ENCODE assay signal across 8 cellular contexts in genomic region chr1:236394016-236394481, GRCh38. TPM values are rescaled to one million over a fixed set of nuclear protein-coding genes. Genes with fewer than 3 reads are reported as not detected.
DNase-seq lines count a peak whose midpoint lies in the region; ATAC-seq and TF ChIP-seq lines count a peak whose summit lies in the region.

Gene EDARADD (plus strand): TSS chr1:236394286. CDS start chr1:236394445, 159 bp downstream.

- H3K36me3 ChIP-seq in esophagus squamous epithelium (no peaks in the 10 kb centered on the region), sigmoid colon (no peaks in the 10 kb centered on the region)

- 28 to 37% methylated on average over 7 of the region's 7 CpGs for WGBS in esophagus squamous epithelium, 2 donors
- 60 to 77% methylated on average over 7 of the region's 7 CpGs for WGBS in sigmoid colon, 2 donors

- H3K9me3 ChIP-seq in esophagus squamous epithelium (no peaks in the 10 kb centered on the region), sigmoid colon (no peaks in the 10 kb centered on the region)

- intact Hi-C loops in esophagus squamous epithelium (cut with DNase I) (no loop called here), sigmoid colon (cut with DNase I) (no loop called here)

- no peak for TF ChIP-seq POLR2A in esophagus squamous epithelium (IDR thresholded peaks at IDR 0.05)
- TF ChIP-seq POLR2A in sigmoid colon (IDR thresholded peaks at IDR 0.05): no peak

- H3K4me1 ChIP-seq in esophagus squamous epithelium: peaks cover 0 to 51% (median 2%) of the 10 kb centered on the region in 3 donors
- peaks cover 0 to 19% (median 14%) of the 10 kb centered on the region in 4 donors for H3K4me1 ChIP-seq in sigmoid colon

- ATAC-seq in HG03439 (IDR thresholded peaks at IDR 0.05; ENCODE audit: unreplicated experiment): no peak

- H3K4me3 ChIP-seq in GM12865 (ENCODE audit: low read depth, low read length): peak within 1 kb of the TSS; percentile 69
- peak within 1 kb of the TSS; percentile 76 to 84 (median 79) for H3K4me3 ChIP-seq in esophagus squamous epithelium
- peak within 1 kb of the TSS; percentile 34 to 62 (median 50) for H3K4me3 ChIP-seq in sigmoid colon

- peak within 1 kb of the TSS; percentile 75 to 88 (median 85) for H3K27ac ChIP-seq in esophagus squamous epithelium
- no peak within 1 kb of the TSS for H3K27ac ChIP-seq in sigmoid colon

- TF ChIP-seq EP300 in sigmoid colon (IDR thresholded peaks at IDR 0.05): no peak

- H3K27me3 ChIP-seq in esophagus squamous epithelium: peaks cover 0 to 41% (median 0%) of the 10 kb centered on the region in 4 donors
- H3K27me3 ChIP-seq in sigmoid colon: peaks cover 10 to 48% (median 33%) of the 10 kb centered on the region in 3 donors

- TF ChIP-seq CTCF in GM12865 (IDR thresholded peaks at IDR 0.05; ENCODE audit: insufficient read depth, low read depth, low read length, missing control alignments) (no peak), esophagus squamous epithelium (IDR thresholded peaks at IDR 0.05) (no peak), sigmoid colon (IDR thresholded peaks at IDR 0.05) (no peak)

- DNase-seq in GM12865 (ENCODE audit: low read depth) (peak; percentile 13), SW480 (ENCODE audit: low spot score) (peak; percentile 56), esophagus squamous epithelium (lab: John Stamatoyannopoulos, UW) (no peak), sigmoid colon (no peak), midbrain (lab: John Stamatoyannopoulos, UW) (no peak), GM19240 (ENCODE audit: insufficient read length, low spot score) (no peak), activated gamma-delta T cell (lab: John Stamatoyannopoulos, UW) (no peak)

RNA-seq across cellular contexts. Expression of gene EDARADD, which starts in this region (rescaled TPM):
- total RNA-seq in esophagus squamous epithelium (1 to 10 TPM; 4.6 to 9.6 (median 5.5) TPM), sigmoid colon (under 1 TPM in 1 of 4 donors, not detected in 3; under 0.01 TPM)
- polyA plus RNA-seq in sigmoid colon: under 1 TPM in 1 of 3 donors, not detected in 2; 0.41 TPM

Comparison
In these comparisons a context has a peak if more than half of its experiments do, and no peak if none do; other contexts are left out.
1. DNase-seq: peak in GM12865 (single experiment) and SW480 (single experiment); none in esophagus squamous epithelium (single experiment), sigmoid colon (single experiment), midbrain (single experiment), GM19240 (single experiment) and activated gamma-delta T cell (single experiment).
2. H3K27ac ChIP-seq: peak in esophagus squamous epithelium (4 of 4); none in sigmoid colon (0 of 4).
3. Peak in every context shown above with its lines, with median percentiles within 50 percentile points of each other: H3K4me3 ChIP-seq.